37 cellular contexts compared by ENCODE assay signal in the genomic region with DNA sequence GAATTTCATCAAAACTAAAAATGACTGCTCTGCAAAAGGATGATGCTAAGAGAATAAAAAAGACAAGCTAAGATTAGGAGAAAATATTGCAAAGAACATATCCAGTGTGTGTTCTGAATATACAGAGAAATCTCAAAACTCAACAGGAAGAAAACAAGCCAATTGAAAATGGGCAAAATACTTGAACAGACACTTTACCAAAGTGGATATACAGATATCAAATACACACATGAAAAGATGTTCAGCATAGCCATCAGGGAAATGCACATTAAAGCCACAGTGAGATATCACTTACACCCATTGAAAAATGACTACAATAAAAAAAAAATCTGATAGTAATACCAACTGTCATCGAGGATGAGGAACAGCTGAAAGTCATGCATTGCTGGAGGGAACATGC. TPM values are rescaled to one million over a fixed set of nuclear protein-coding genes. Genes with fewer than 3 reads are reported as not detected.
"Had no signal": no experiment of that assay in that cellular context is flagged by ENCODE, and none has a peak within 500 bp of the region (broad histone marks: within the 10 kb centered on the region; RNA-seq: fewer than 3 reads in every experiment).

No MANE protein-coding gene starts in this region.

- ATAC-seq: activated CD8-positive, alpha-beta T cell treated with anti-CD3 and anti-CD28 coated beads for 36 hours; activated naive CD4-positive, alpha-beta T cell treated with anti-CD3 and anti-CD28 coated beads, Interleukin-2, amount 50 U/mL, for 72 hours; activated T-cell treated with anti-CD3 and anti-CD28 coated beads, Interleukin-2, amount 50 U/mL, for 4 hours; activated T-cell treated with anti-CD3 and anti-CD28 coated beads, Interleukin-2, amount 50 U/mL, for 72 hours; activated T-helper 17 cell treated with anti-CD3 and anti-CD28 coated beads, Interleukin-2, amount 50 U/mL, for 72 hours; T-cell had no signal

- DNase-seq: activated B cell treated with CpG ODN at 0.5 μM for 24 hours; activated CD4-positive, alpha-beta memory T cell treated with anti-CD3 and anti-CD28 coated beads for 36 hours; activated CD4-positive, alpha-beta T cell treated with anti-CD3 and anti-CD28 coated beads for 4 hours; activated CD4-positive, alpha-beta T cell treated with anti-CD3 and anti-CD28 coated beads, Interleukin-2, amount 50 U/mL, for 1 hour; activated CD4-positive, alpha-beta T cell treated with anti-CD3 and anti-CD28 coated beads, Interleukin-2, amount 50 U/mL, for 4 hours; activated CD4-positive, CD25-positive, alpha-beta regulatory T cell treated with anti-CD3 and anti-CD28 coated beads, Interleukin-2, amount 50 U/mL, for 72 hours; activated CD8-positive, alpha-beta memory T cell treated with anti-CD3 and anti-CD28 coated beads, Interleukin-2, amount 50 U/mL, for 4 hours; activated CD8-positive, alpha-beta T cell treated with anti-CD3 and anti-CD28 coated beads for 36 hours; activated effector memory CD4-positive, alpha-beta T cell treated with anti-CD3 and anti-CD28 coated beads, Interleukin-2, amount 50 U/mL, for 16 hours; activated gamma-delta T cell treated with Interleukin-2 at 50 U/mL for 16 hours; activated naive CD4-positive, alpha-beta T cell; activated naive CD4-positive, alpha-beta T cell treated with anti-CD3 and anti-CD28 coated beads for 36 hours; activated naive CD4-positive, alpha-beta T cell treated with anti-CD3 and anti-CD28 coated beads, Interleukin-2, amount 50 U/mL, for 16 hours; activated naive CD8-positive, alpha-beta T cell treated with anti-CD3 and anti-CD28 coated beads, Interleukin-2, amount 10 ng/mL, durations not matched to agents 7 days and 5 days; activated T-cell treated with anti-CD3 and anti-CD28 coated beads for 4 hours; activated T-cell treated with anti-CD3 and anti-CD28 coated beads, Interleukin-2, amount 50 U/mL, for 1 hour; activated T-cell treated with anti-CD3 and anti-CD28 coated beads, Interleukin-2, amount 50 U/mL, for 4 hours; activated T-cell treated with anti-CD3 and anti-CD28 coated beads, Interleukin-2, amount 50 U/mL, for 72 hours; adrenal gland; amniotic stem cell; aorta; caudate nucleus; cerebellar nuclear complex; T-cell; T-helper 2 cell; T-helper 9 cell had no signal

- H3K9me3 ChIP-seq: adrenal gland had no signal

- H3K4me1 ChIP-seq: adrenal gland had no signal

- H3K27ac Mint-ChIP-seq: activated B cell treated with CpG ODN at 0.5 μM for 24 hours; activated CD4-positive, alpha-beta memory T cell treated with anti-CD3 and anti-CD28 coated beads for 36 hours; activated CD4-positive, alpha-beta T cell treated with anti-CD3 and anti-CD28 coated beads, Interleukin-2, amount 10 ng/mL, durations not matched to agents 24 days and 14 days; activated CD8-positive, alpha-beta T cell treated with anti-CD3 and anti-CD28 coated beads for 36 hours; activated naive CD4-positive, alpha-beta T cell treated with anti-CD3 and anti-CD28 coated beads for 36 hours; activated naive CD8-positive, alpha-beta T cell treated with anti-CD3 and anti-CD28 coated beads, Interleukin-2, amount 10 ng/mL, durations not matched to agents 7 days and 5 days; activated T-helper 1 cell treated with anti-CD3 and anti-CD28 coated beads, Interleukin-12 subunit alpha, Interleukin-12 subunit beta, Interleukin-2, Interleukin-4 antibody, amounts not matched to agents 30 ng/mL and 10 ng/mL and 1 ng/mL, durations not matched to agents 14 hours and 24 hours and 36 hours; T-helper 2 cell treated with Interferon-gamma antibody and Interleukin-4, amounts not matched to agents 5 μg/mL and 100 μg/mL, for 36 hours had no signal

- H3K27me3 Mint-ChIP-seq: activated B cell treated with CpG ODN at 0.5 μM for 24 hours; activated CD4-positive, alpha-beta memory T cell treated with anti-CD3 and anti-CD28 coated beads for 36 hours; activated CD4-positive, alpha-beta T cell treated with anti-CD3 and anti-CD28 coated beads, Interleukin-2, amount 10 ng/mL, durations not matched to agents 24 days and 14 days; activated CD8-positive, alpha-beta T cell treated with anti-CD3 and anti-CD28 coated beads for 36 hours; activated naive CD8-positive, alpha-beta T cell treated with anti-CD3 and anti-CD28 coated beads, Interleukin-2, amount 10 ng/mL, durations not matched to agents 7 days and 5 days; activated T-helper 17 cell treated with anti-CD3 and anti-CD28 coated beads, Interleukin-2, amount 50 U/mL, for 72 hours; brain; central memory CD8-positive, alpha-beta T cell; T-cell had no signal

- H3K27ac ChIP-seq: adrenal gland, cardiac muscle cell, VCaP had no signal

- H3K27me3 ChIP-seq: adrenal gland, cardiac muscle cell had no signal

- H3K4me3 Mint-ChIP-seq: activated B cell treated with CpG ODN at 0.5 μM for 24 hours; activated CD4-positive, alpha-beta memory T cell treated with anti-CD3 and anti-CD28 coated beads for 36 hours; activated CD4-positive, alpha-beta T cell treated with anti-CD3 and anti-CD28 coated beads, Interleukin-2, amount 10 ng/mL, durations not matched to agents 24 days and 14 days; activated CD8-positive, alpha-beta T cell treated with anti-CD3 and anti-CD28 coated beads for 36 hours; activated naive CD4-positive, alpha-beta T cell treated with anti-CD3 and anti-CD28 coated beads for 36 hours; activated naive CD8-positive, alpha-beta T cell treated with anti-CD3 and anti-CD28 coated beads, Interleukin-2, amount 10 ng/mL, durations not matched to agents 7 days and 5 days; activated T-cell treated with anti-CD3 and anti-CD28 coated beads, Interleukin-2, amount 50 U/mL, for 4 hours; activated T-cell treated with anti-CD3 and anti-CD28 coated beads, Interleukin-2, amount 50 U/mL, for 72 hours; activated T-helper 1 cell treated with anti-CD3 and anti-CD28 coated beads, Interleukin-12 subunit alpha, Interleukin-12 subunit beta, Interleukin-2, Interleukin-4 antibody, amounts not matched to agents 30 ng/mL and 10 ng/mL and 1 ng/mL, durations not matched to agents 14 hours and 24 hours and 36 hours; activated T-helper 17 cell treated with anti-CD3 and anti-CD28 coated beads, Interleukin-2, amount 50 U/mL, for 72 hours; brain; central memory CD8-positive, alpha-beta T cell; T-cell; T-helper 2 cell treated with Interferon-gamma antibody and Interleukin-4, amounts not matched to agents 5 μg/mL and 100 μg/mL, for 36 hours had no signal

- FAIRE-seq: bronchial epithelial cell, TTC549 had no signal

- H3K4me3 ChIP-seq: adrenal gland, cardiac muscle cell had no signal

RNA-seq across cellular contexts. Expression of a gene that starts 51.9 kb away (rescaled TPM):
- total RNA-seq: activated B cell treated with CpG ODN at 0.5 μM for 24 hours; activated CD4-positive, alpha-beta memory T cell treated with anti-CD3 and anti-CD28 coated beads for 36 hours; activated CD4-positive, alpha-beta T cell treated with anti-CD3 and anti-CD28 coated beads, Interleukin-2, amount 10 ng/mL, durations not matched to agents 24 days and 14 days; activated naive CD4-positive, alpha-beta T cell treated with anti-CD3 and anti-CD28 coated beads, Interleukin-2, amount 50 U/mL, for 72 hours; activated T-helper 1 cell treated with anti-CD3 and anti-CD28 coated beads, Interleukin-12 subunit alpha, Interleukin-12 subunit beta, Interleukin-2, Interleukin-4 antibody, amounts not matched to agents 30 ng/mL and 10 ng/mL and 1 ng/mL, durations not matched to agents 14 hours and 24 hours and 36 hours; activated T-helper 17 cell treated with anti-CD3 and anti-CD28 coated beads, Interleukin-2, amount 50 U/mL, for 72 hours; bronchial epithelial cell had no signal
